Comparison of ENCODE assay signal across 12 cellular contexts in the genomic region with DNA sequence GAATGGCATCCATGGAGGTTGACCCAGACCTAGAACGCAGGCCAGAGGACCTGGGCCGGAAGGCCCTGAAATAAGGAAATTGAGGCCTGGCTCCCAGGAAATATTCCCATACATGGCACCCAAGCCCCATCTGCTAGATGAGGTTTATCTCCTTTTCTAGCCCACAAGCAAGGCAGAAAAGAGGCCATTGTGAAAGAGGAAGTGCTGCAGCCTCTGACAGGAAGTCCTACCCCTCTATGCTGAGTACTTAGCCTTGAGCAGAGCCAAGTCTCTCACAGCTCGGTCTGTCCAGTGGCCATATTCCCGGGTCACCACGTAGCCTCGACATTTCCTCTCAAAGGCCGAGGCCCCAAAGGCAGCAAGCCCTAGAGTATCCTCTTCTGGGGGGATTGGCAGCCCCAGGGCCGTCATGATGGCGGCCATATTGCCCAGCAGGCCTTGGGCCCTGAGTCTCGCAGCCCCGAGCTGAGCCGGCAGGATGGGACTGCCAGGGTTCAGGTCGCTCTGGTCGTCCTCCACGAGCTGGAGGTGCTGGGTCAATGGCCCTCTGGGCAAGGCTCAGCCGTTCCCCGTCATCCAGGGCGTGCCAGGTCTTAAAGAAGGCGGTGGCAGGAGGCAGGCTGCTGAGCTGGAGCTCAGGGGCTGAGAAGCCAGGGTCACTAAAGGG. TPM values are rescaled to one million over a fixed set of nuclear protein-coding genes. Genes with fewer than 3 reads are reported as not detected.
DNase-seq lines count a peak whose midpoint lies in the region; ATAC-seq lines count a peak whose summit lies in the region.
"Had no signal": no experiment of that assay in that cellular context is flagged by ENCODE, and none has a peak within 500 bp of the region (broad histone marks: within the 10 kb centered on the region; RNA-seq: fewer than 3 reads in every experiment).

No MANE protein-coding gene starts in this region.

- H3K79me1 ChIP-seq in trophoblast cell (ENCODE audit: low read length) = peaks cover 6% of the 10 kb centered on the region

- H3K4me2 ChIP-seq in trophoblast cell (ENCODE audit: low read length) = no peak overlapping the region

- H2AK5ac ChIP-seq in trophoblast cell (ENCODE audit: low read length) = no peak overlapping the region

- H4K91ac ChIP-seq in trophoblast cell (ENCODE audit: low read depth, low read length) = no peak overlapping the region

- H3K27me3 Mint-ChIP-seq in stimulated activated naive CD8-positive, alpha-beta T cell treated with anti-CD3 and anti-CD28 coated beads, Interleukin-15, amount 100 ng/mL, for 72 hours = no peaks in the 10 kb centered on the region
- H3K27me3 Mint-ChIP-seq: brain had no signal

- peak overlapping the region in 1 of 2 donors; percentile 98 for H3K27ac Mint-ChIP-seq in stimulated activated naive CD8-positive, alpha-beta T cell treated with anti-CD3 and anti-CD28 coated beads, Interleukin-15, amount 100 ng/mL, for 72 hours

- no CpG with 5 or more reads among the region's 19 CpGs for WGBS in trophoblast cell (ENCODE audit: extremely low coverage, insufficient coverage, insufficient read length)

- H3K14ac ChIP-seq in trophoblast cell (ENCODE audit: low read length) = no peak overlapping the region

- H3K9ac ChIP-seq in trophoblast cell (ENCODE audit: low read length) = no peak overlapping the region

- peaks cover 4 to 8% of the 10 kb centered on the region in 2 donors for H3K9me3 Mint-ChIP-seq in stimulated activated naive CD8-positive, alpha-beta T cell treated with anti-CD3 and anti-CD28 coated beads, Interleukin-15, amount 100 ng/mL, for 72 hours
- H3K9me3 Mint-ChIP-seq: brain had no signal

- no peak overlapping the region for H3K23ac ChIP-seq in trophoblast cell (ENCODE audit: low read length)

- H4K8ac ChIP-seq in trophoblast cell (ENCODE audit: low read depth, low read length) = peak overlapping the region; percentile 28

- H2BK120ac ChIP-seq in trophoblast cell (ENCODE audit: insufficient read depth, low read length, poor library complexity) = no peak overlapping the region

- no peak for ATAC-seq in GM19328 (IDR thresholded peaks at IDR 0.05; ENCODE audit: unreplicated experiment)
- ATAC-seq in stimulated activated naive CD8-positive, alpha-beta T cell treated with anti-CD3 and anti-CD28 coated beads, Interleukin-15, amount 100 ng/mL, for 72 hours = no peak

- no peak overlapping the region for H2BK12ac ChIP-seq in trophoblast cell (ENCODE audit: low read length)

- H3K18ac ChIP-seq in trophoblast cell (ENCODE audit: low read length) = no peak overlapping the region

- H3K9me3 ChIP-seq in trophoblast cell (ENCODE audit: insufficient read depth, low read depth, low read length) = no peaks in the 10 kb centered on the region

- H2AFZ ChIP-seq in trophoblast cell (ENCODE audit: insufficient read depth, low read length, poor library complexity) = no peak overlapping the region

- no peaks in the 10 kb centered on the region for H3K36me3 ChIP-seq in trophoblast cell (ENCODE audit: control insufficient read depth in 1 of 2, insufficient read depth in 2 of 2, low read length in 2 of 2)

- H3K4me1 Mint-ChIP-seq in stimulated activated naive CD8-positive, alpha-beta T cell treated with anti-CD3 and anti-CD28 coated beads, Interleukin-15, amount 100 ng/mL, for 72 hours = peaks cover 26% of the 10 kb centered on the region

- DNase-seq in GDM1 (lab: John Stamatoyannopoulos, UW) (peak; percentile 52), NOMO-1 (lab: John Stamatoyannopoulos, UW; ENCODE audit: unreplicated experiment in 2 of 2) (peak; percentile 41 to 60), trophoblast cell (no peak), GM19238 (ENCODE audit: insufficient read length, low spot score) (no peak), NCI-H2196 treated with DMSO at 0.1 percent for 48 hours (lab: John Stamatoyannopoulos, UW; ENCODE audit: unreplicated experiment) (no peak)
- no peak for DNase-seq in stimulated activated naive CD8-positive, alpha-beta T cell treated with anti-CD3 and anti-CD28 coated beads, Interleukin-15, amount 100 ng/mL, for 72 hours
- DNase-seq: DMS79, NCI-H345 had no signal

- peak overlapping the region in 1 of 2 donors; percentile 67 for H3K4me3 Mint-ChIP-seq in stimulated activated naive CD8-positive, alpha-beta T cell treated with anti-CD3 and anti-CD28 coated beads, Interleukin-15, amount 100 ng/mL, for 72 hours
- H3K4me3 Mint-ChIP-seq: brain had no signal

- peaks cover 0 to 6% of the 10 kb centered on the region in 2 experiments for H3K4me1 ChIP-seq in trophoblast cell (ENCODE audit: control insufficient read depth in 1 of 2, insufficient read depth in 2 of 2, low read length in 2 of 2)

- H2BK5ac ChIP-seq in trophoblast cell (ENCODE audit: low read depth, low read length, poor library complexity) = no peak overlapping the region

- H4K12ac ChIP-seq in trophoblast cell (ENCODE audit: low read depth, low read length) = peak overlapping the region; percentile 3

- peak overlapping the region; percentile 65 for H3K27ac ChIP-seq in cingulate gyrus (ENCODE audit: low read depth, low read length)
- no peak overlapping the region for H3K27ac ChIP-seq in trophoblast cell (ENCODE audit: low read depth, low read length)
- H3K27ac ChIP-seq: VCaP had no signal

- no peak overlapping the region for H3K4me3 ChIP-seq in trophoblast cell (ENCODE audit: low read depth, low read length)

- no peaks in the 10 kb centered on the region for H3K79me2 ChIP-seq in trophoblast cell (ENCODE audit: control insufficient read depth, insufficient read depth, low read length, poor library complexity)

- H3K27me3 ChIP-seq in trophoblast cell (ENCODE audit: insufficient read depth, low read length) = no peaks in the 10 kb centered on the region

- no peak overlapping the region for H3K4ac ChIP-seq in trophoblast cell (ENCODE audit: low read depth, low read length)

RNA-seq across cellular contexts. Expression of a gene that starts 7.8 kb away (rescaled TPM):
- 6.0 and 6.4 TPM in 2 replicates for polyA plus RNA-seq in trophoblast cell (2013)

RNA-seq across cellular contexts. Expression of a gene that starts 10.4 kb away (rescaled TPM):
- polyA plus RNA-seq in trophoblast cell (2013) = 28.8 TPM in 2 replicates

RNA-seq across cellular contexts. Expression of a gene that starts 19.1 kb away (rescaled TPM):
- 36.4 and 36.8 TPM in 2 replicates for polyA plus RNA-seq in trophoblast cell (2013)

RNA-seq across cellular contexts. Expression of a gene that starts 44.6 kb away (rescaled TPM):
- polyA plus RNA-seq in trophoblast cell (2013) = 14.3 and 15.9 TPM in 2 replicates

RNA-seq across cellular contexts. Expression of a gene that starts 53.3 kb away (rescaled TPM):
- 14.9 and 15.0 TPM in 2 replicates for polyA plus RNA-seq in trophoblast cell (2013)

Comparison
In these comparisons a context has a peak if more than half of its experiments do, and no peak if none do; other contexts are left out.
1. DNase-seq: peak in GDM1 (single experiment) and NOMO-1 (2 of 2); none in trophoblast cell (0 of 2), GM19238 (single experiment), NCI-H2196 treated with DMSO at 0.1 percent for 48 hours (single experiment) and stimulated activated naive CD8-positive, alpha-beta T cell treated with anti-CD3 and anti-CD28 coated beads, Interleukin-15, amount 100 ng/mL, for 72 hours (0 of 2).